23 cellular contexts compared by ENCODE assay signal in the genomic region with DNA sequence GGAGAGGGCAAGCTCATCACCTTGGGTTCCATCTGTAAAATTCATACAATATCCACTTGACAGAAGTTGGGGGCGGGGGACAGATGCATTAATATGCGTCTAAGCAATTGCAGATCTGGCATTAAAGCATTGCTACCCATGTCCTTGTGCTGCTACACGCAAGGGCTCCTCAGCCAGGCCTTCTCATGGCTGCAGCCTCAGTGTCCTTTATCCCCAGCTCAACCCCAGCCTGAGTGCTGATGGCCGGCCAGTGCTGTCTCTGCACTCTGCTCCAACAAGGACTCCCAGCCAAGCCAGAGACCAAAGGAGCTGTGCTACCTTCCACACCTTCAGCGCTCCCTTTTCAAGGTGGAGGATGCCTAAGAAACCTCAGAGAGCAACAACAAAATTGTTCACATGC.
DNase-seq lines count a peak whose midpoint lies in the region; ATAC-seq, FAIRE-seq and TF ChIP-seq lines count a peak whose summit lies in the region.
"Had no signal": no experiment of that assay in that cellular context is flagged by ENCODE, and none has a peak within 500 bp of the region (broad histone marks: within the 10 kb centered on the region; RNA-seq: fewer than 3 reads in every experiment).

No MANE protein-coding gene starts in this region.

- H3K4me3 Mint-ChIP-seq in stimulated activated memory B cell treated with anti-CD40 and anti-IgM and Interleukin-4, amounts not matched to agents 10 μg/mL and 1 μg/mL and 100 μg/mL, for 72 hours, result no peak overlapping the region
- H3K4me3 Mint-ChIP-seq: B cell; CD4-positive, alpha-beta T cell; CD8-positive, alpha-beta T cell had no signal

- no peak for FAIRE-seq in K562 (lab: Jason Lieb, UNC)
- FAIRE-seq: A549, GM12878, GM12892, GM18507, GM19239 had no signal

- no peak overlapping the region for H3K4ac ChIP-seq in IMR-90 (ENCODE audit: low read depth, low read length)

- H4K20me1 ChIP-seq in IMR-90 (ENCODE audit: insufficient read depth, low read length) (no peaks in the 10 kb centered on the region), K562 (replicated peaks; ENCODE audit: control insufficient read depth, insufficient read depth, low read length) (no peaks in the 10 kb centered on the region)
- H4K20me1 ChIP-seq: BLaER1 treated with 17β-estradiol and CSF1 and Interleukin-3, amounts not matched to agents 10 nM and 100 nM had no signal

- H2AK5ac ChIP-seq in IMR-90 (ENCODE audit: low read depth, low read length), result peak overlapping the region; percentile 26; the same call in 1 of the 2 replicates

- H2BK5ac ChIP-seq in IMR-90 (ENCODE audit: low read depth, low read length, poor library complexity, severe bottlenecking), result no peak overlapping the region

- H3K9ac ChIP-seq in IMR-90 (ENCODE audit: low read depth, low read length) (no peak overlapping the region), K562 (ENCODE audit: insufficient read depth in 1 of 2, low read depth in 2 of 2, low read length in 2 of 2) (0 out of 4 replicates have a peak overlapping the region, but pooled peaks of 1 of the 2 experiments have one; percentile 31)
- H3K9ac ChIP-seq: BLaER1 treated with 17β-estradiol and CSF1 and Interleukin-3, amounts not matched to agents 10 nM and 100 nM had no signal

- no peak overlapping the region for H2BK15ac ChIP-seq in IMR-90 (ENCODE audit: low read depth, low read length)

- POLR2A ChIA-PET in IMR-90 (lab: Charles Lee; ENCODE audit: unreplicated experiment), result interaction anchor here (0.8 kb wide), 1 partner anchor 17 kb away, joined by 3 read pairs; no protein-coding TSS in a partner anchor
- POLR2A ChIA-PET in K562 (lab: Yijun Ruan, JAX), result interaction anchor here (0.7 kb wide), 1 partner anchor 72 kb away, joined by 3 read pairs; no protein-coding TSS in a partner anchor

- no peak overlapping the region for H4K5ac ChIP-seq in IMR-90 (ENCODE audit: low read depth, low read length)

- H3K18ac ChIP-seq in IMR-90 (ENCODE audit: low read depth, low read length), result no peak overlapping the region

- no peak for TF ChIP-seq CTCF in IMR-90 (conservative IDR thresholded peaks at IDR 0.05; ENCODE audit: low read depth, low read length)
- no peak for TF ChIP-seq CTCF in K562 (IDR thresholded peaks at IDR 0.05 in 2 of 3, conservative IDR thresholded peaks at IDR 0.05 in 1 of 3; ENCODE audit: insufficient read depth in 2 of 3, low read depth in 1 of 3, low read length in 3 of 3)

- 90% methylated on average over 2 of the region's 5 CpGs; no CpG with 5 or more reads in 1 of the 2 experiments for WGBS in IMR-90 (ENCODE audit: extremely low coverage in 2 of 2, insufficient read length in 1 of 2), 2 experiments
- WGBS in K562 (ENCODE audit: insufficient coverage, low coverage, missing lambda C conversion rate), result 78% methylated on average over 5 of the region's 5 CpGs

- H3K27me3 ChIP-seq in IMR-90 (ENCODE audit: control insufficient read depth, insufficient read depth, low read length) (no peaks in the 10 kb centered on the region), K562 (ENCODE audit: control insufficient read depth in 2 of 2, insufficient read depth in 2 of 2, low read length in 2 of 2) (no peaks in the 10 kb centered on the region)
- H3K27me3 ChIP-seq: BLaER1 treated with 17β-estradiol and CSF1 and Interleukin-3, amounts not matched to agents 10 nM and 100 nM had no signal

- TF ChIP-seq EP300 in K562 (IDR thresholded peaks at IDR 0.05; ENCODE audit: low read length), result no peak

- H3K27ac ChIP-seq in IMR-90 (ENCODE audit: insufficient read depth, low read length) (no peak overlapping the region), K562 (ENCODE audit: extremely low read depth, low read depth, low read length) (no peak overlapping the region), caudate nucleus (ENCODE audit: low read depth, low read length) (no peak overlapping the region)
- H3K27ac ChIP-seq: 22Rv1; BLaER1 treated with 17β-estradiol and CSF1 and Interleukin-3, amounts not matched to agents 10 nM and 100 nM; C4-2B had no signal

- H2AFZ ChIP-seq in IMR-90 (replicated peaks; ENCODE audit: low read length, poor library complexity) (no peak overlapping the region), K562 (ENCODE audit: low read depth, low read length) (peak overlapping the region; percentile 55)

- H2AK9ac ChIP-seq in IMR-90 (replicated peaks; ENCODE audit: low read depth, low read length, poor library complexity), result no peak overlapping the region

- BruUV-seq in IMR-90 (replicated peaks; lab: Mats Ljungman, UMichigan), result no TSS peak
- BruUV-seq in K562 (replicated peaks; lab: Mats Ljungman, UMichigan), result no TSS peak

- DNase-seq in IMR-90 (no peak), K562 (ENCODE audit: extremely low read depth in 1 of 4, low spot score in 3 of 4) (no peak), caudate nucleus (lab: John Stamatoyannopoulos, UW) (no peak)
- DNase-seq: AML-193; CD4-positive, alpha-beta T cell; CD8-positive, alpha-beta T cell; DMS 273 treated with DMSO at 0.1 percent for 48 hours; DMS153; DMS53; DMS79; DND-41; GDM1 had no signal

- H3K4me2 ChIP-seq in IMR-90 (ENCODE audit: low read depth, low read length) (no peak overlapping the region), K562 (ENCODE audit: insufficient read depth, low read length) (no peak overlapping the region)
- H3K4me2 ChIP-seq: A549; BLaER1 treated with 17β-estradiol and CSF1 and Interleukin-3, amounts not matched to agents 10 nM and 100 nM had no signal

- no peak overlapping the region for H4K91ac ChIP-seq in IMR-90 (ENCODE audit: insufficient read depth, low read depth, low read length)

- H3K56ac ChIP-seq in IMR-90 (ENCODE audit: extremely low read depth, insufficient read depth, low read length), result no peak overlapping the region

- H2BK120ac ChIP-seq in IMR-90 (ENCODE audit: low read depth, low read length), result no peak overlapping the region

- dilution Hi-C loops in IMR-90 (cut with HindIII; ENCODE audit: low sequenced_read_pairs, unreplicated experiment), result no loop called here

- TF ChIP-seq POLR2A in IMR-90 (IDR thresholded peaks at IDR 0.05; ENCODE audit: low read depth, low read length), result no peak
- no peak for TF ChIP-seq POLR2A in K562 (conservative IDR thresholded peaks at IDR 0.05)

- H3K4me3 ChIP-seq in IMR-90 (ENCODE audit: insufficient read depth, low read depth, low read length), result no peak overlapping the region
- no peak overlapping the region for H3K4me3 ChIP-seq in K562
- H3K4me3 ChIP-seq: A549; BLaER1 treated with 17β-estradiol and CSF1 and Interleukin-3, amounts not matched to agents 10 nM and 100 nM; GM12878 had no signal

- no peaks in the 10 kb centered on the region for H3K27me3 Mint-ChIP-seq in stimulated activated memory B cell treated with anti-CD40 and anti-IgM and Interleukin-4, amounts not matched to agents 10 μg/mL and 1 μg/mL and 100 μg/mL, for 72 hours
- H3K27me3 Mint-ChIP-seq: B cell; CD4-positive, alpha-beta T cell had no signal

- in situ Hi-C loops in IMR-90 (cut with MboI; ENCODE audit: low sequenced_read_pairs), result no loop called here
- in situ Hi-C loops in K562 (cut with MboI), result no loop called here

- no peak overlapping the region for H3K27ac Mint-ChIP-seq in stimulated activated memory B cell treated with anti-CD40 and anti-IgM and Interleukin-4, amounts not matched to agents 10 μg/mL and 1 μg/mL and 100 μg/mL, for 72 hours
- H3K27ac Mint-ChIP-seq: B cell; CD4-positive, alpha-beta T cell; CD8-positive, alpha-beta T cell had no signal

- TF ChIP-seq RAD21 in IMR-90 (IDR thresholded peaks at IDR 0.05; ENCODE audit: low read length) (no peak), K562 (CRISPR knock-in tag; conservative IDR thresholded peaks at IDR 0.05 in 1 of 2, IDR thresholded peaks at IDR 0.05 in 1 of 2) (no peak)

- H2BK20ac ChIP-seq in IMR-90 (ENCODE audit: low read depth, low read length), result no peak overlapping the region

- H3K36me3 Mint-ChIP-seq in stimulated activated memory B cell treated with anti-CD40 and anti-IgM and Interleukin-4, amounts not matched to agents 10 μg/mL and 1 μg/mL and 100 μg/mL, for 72 hours, result no peaks in the 10 kb centered on the region
- H3K36me3 Mint-ChIP-seq: CD8-positive, alpha-beta T cell had no signal

- CTCF ChIA-PET in IMR-90 (lab: Yijun Ruan, JAX) (no interaction called here), K562 (lab: Yijun Ruan, JAX; ENCODE audit: low intra/inter-chr PET ratio) (no interaction called here)

- no peaks in the 10 kb centered on the region for H3K79me2 ChIP-seq in K562 (ENCODE audit: control insufficient read depth, insufficient read depth, low read length)

- no peak for ATAC-seq in IMR-90 (ENCODE audit: low read depth)
- peak; percentile 57 for ATAC-seq in K562
- peak; percentile 41 for ATAC-seq in stimulated activated memory B cell treated with anti-CD40 and anti-IgM and Interleukin-4, amounts not matched to agents 10 μg/mL and 1 μg/mL and 100 μg/mL, for 72 hours
- ATAC-seq in GM18520 (IDR thresholded peaks at IDR 0.05; ENCODE audit: unreplicated experiment), result no peak
- ATAC-seq: A549; CD8-positive, alpha-beta T cell; GM12878 had no signal

- H3K23ac ChIP-seq in IMR-90 (ENCODE audit: low read depth, low read length), result no peak overlapping the region

- no peaks in the 10 kb centered on the region for H3K79me1 ChIP-seq in IMR-90 (ENCODE audit: low read depth in 1 of 2, low read length in 2 of 2)

- H3K9me3 ChIP-seq in IMR-90 (ENCODE audit: control insufficient read depth, insufficient read depth, low read length), result no peaks in the 10 kb centered on the region
- no peaks in the 10 kb centered on the region for H3K9me3 ChIP-seq in K562 (replicated peaks; ENCODE audit: control insufficient read depth, insufficient read depth, low read depth, low read length)
- H3K9me3 ChIP-seq: A549; BLaER1 treated with 17β-estradiol and CSF1 and Interleukin-3, amounts not matched to agents 10 nM and 100 nM had no signal

- H3K36me3 ChIP-seq in IMR-90 (ENCODE audit: control insufficient read depth, insufficient read depth, low read length) (no peaks in the 10 kb centered on the region), K562 (ENCODE audit: control insufficient read depth, insufficient read depth, low read length) (no peaks in the 10 kb centered on the region)
- H3K36me3 ChIP-seq: BLaER1 treated with 17β-estradiol and CSF1 and Interleukin-3, amounts not matched to agents 10 nM and 100 nM had no signal

- no peak overlapping the region for H3K14ac ChIP-seq in IMR-90 (replicated peaks; ENCODE audit: low read depth, low read length)

- H3K4me1 ChIP-seq in IMR-90 (ENCODE audit: control insufficient read depth, insufficient read depth, low read length), result no peaks in the 10 kb centered on the region
- H3K4me1 ChIP-seq in K562 (replicated peaks in 1 of 2; ENCODE audit: control insufficient read depth in 2 of 2, insufficient read depth in 2 of 2, low read length in 2 of 2), result peaks cover 0 to 10% of the 10 kb centered on the region in 2 experiments; a peak in 3 of 5 replicates
- H3K4me1 ChIP-seq: BLaER1 treated with 17β-estradiol and CSF1 and Interleukin-3, amounts not matched to agents 10 nM and 100 nM had no signal

- H4K8ac ChIP-seq in IMR-90 (ENCODE audit: low read depth in 2 of 2, low read length in 2 of 2), result no peak overlapping the region

- no peaks in the 10 kb centered on the region for H3K9me3 Mint-ChIP-seq in stimulated activated memory B cell treated with anti-CD40 and anti-IgM and Interleukin-4, amounts not matched to agents 10 μg/mL and 1 μg/mL and 100 μg/mL, for 72 hours
- H3K9me3 Mint-ChIP-seq: CD4-positive, alpha-beta T cell; CD8-positive, alpha-beta T cell had no signal

- intact Hi-C loops in IMR-90 (cut with micrococcal nuclease) (no loop called here), K562 (cut with micrococcal nuclease) (loop anchor here (5.0 kb wide), 1 partner anchor 113 kb away; no protein-coding TSS in a partner anchor)

- H3K9me1 ChIP-seq in IMR-90 (ENCODE audit: insufficient read depth, low read length) (no peaks in the 10 kb centered on the region), K562 (ENCODE audit: control insufficient read depth, insufficient read depth, low read length) (no peaks in the 10 kb centered on the region)

- no peaks in the 10 kb centered on the region for H3K4me1 Mint-ChIP-seq in stimulated activated memory B cell treated with anti-CD40 and anti-IgM and Interleukin-4, amounts not matched to agents 10 μg/mL and 1 μg/mL and 100 μg/mL, for 72 hours
- H3K4me1 Mint-ChIP-seq: B cell had no signal

Comparison
In these comparisons a context has a peak if more than half of its experiments do, and no peak if none do; other contexts are left out.
1. ATAC-seq: peak in K562 (single experiment) and stimulated activated memory B cell treated with anti-CD40 and anti-IgM and Interleukin-4, amounts not matched to agents 10 μg/mL and 1 μg/mL and 100 μg/mL, for 72 hours (single experiment); none in IMR-90 (single experiment) and GM18520 (single experiment).